ENCODE assay signal across 1 cellular context in the genomic region with DNA sequence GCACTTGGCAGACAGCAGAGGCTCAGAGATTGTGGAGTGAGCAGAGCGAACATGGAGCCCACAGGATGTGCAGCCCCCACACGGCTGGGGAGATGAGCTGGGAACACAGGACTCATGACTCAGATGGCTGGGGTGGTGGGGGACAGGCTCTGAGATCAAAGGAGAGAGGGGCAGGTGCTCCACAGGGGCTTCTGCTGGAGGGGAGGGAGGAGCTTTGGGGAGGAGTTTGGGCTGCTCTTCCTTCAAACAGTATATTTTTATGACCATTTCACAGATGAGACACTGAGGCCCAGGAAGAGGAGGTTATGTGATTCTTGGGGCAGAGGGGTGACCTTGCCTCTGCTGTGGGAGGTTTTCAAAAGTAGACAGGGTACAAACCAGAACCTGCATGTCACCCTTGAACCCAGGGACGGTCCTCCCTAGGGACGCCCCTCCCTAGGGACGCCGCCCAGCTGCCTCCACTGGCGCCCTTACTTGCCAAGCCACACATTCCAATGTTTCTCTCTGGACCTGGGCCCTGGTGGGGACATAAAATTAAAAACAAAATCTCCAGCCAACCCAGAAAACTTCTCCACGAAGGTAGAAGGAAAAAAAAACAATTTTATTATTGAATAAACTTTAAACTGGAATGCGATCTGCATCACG.
TF ChIP-seq lines count a peak whose summit lies in the region.

No MANE protein-coding gene starts in this region.

TF ChIP-seq in K562, 482 proteins besides CTCF, POLR2A, EP300 and RAD21 (continued from another document):
- TF ChIP-seq GTF2F1 (IDR thresholded peaks at IDR 0.05; ENCODE audit: low read depth, low read length) (no peak), KDM1A (IDR thresholded peaks at IDR 0.05) (peak; percentile 16 to 48; a peak in 2 of 4 replicates), SMAD4 (CRISPR knock-in tag; conservative IDR thresholded peaks at IDR 0.05) (no peak), KDM2B (CRISPR knock-in tag; IDR thresholded peaks at IDR 0.05) (no peak), ETV1 (tag; conservative IDR thresholded peaks at IDR 0.05; ENCODE audit: low read depth) (no peak), BCOR (IDR thresholded peaks at IDR 0.05) (0 out of 2 replicates have a peak, but pooled peaks have one; percentile 10), ZNF778 (CRISPR knock-in tag; IDR thresholded peaks at IDR 0.05) (no peak), RBM14 (IDR thresholded peaks at IDR 0.05; ENCODE audit: borderline replicate concordance, insufficient read depth, low read depth, low read length) (no peak), L3MBTL2 (IDR thresholded peaks at IDR 0.05) (no peak), HMG20B (CRISPR knock-in tag; IDR thresholded peaks at IDR 0.05) (no peak), ZNF263 (CRISPR knock-in tag; IDR thresholded peaks at IDR 0.05; ENCODE audit: borderline replicate concordance) (peak; percentile 84), MTF1 (CRISPR knock-in tag; IDR thresholded peaks at IDR 0.05; ENCODE audit: borderline replicate concordance) (no peak)
- TF ChIP-seq, protein P1, sequence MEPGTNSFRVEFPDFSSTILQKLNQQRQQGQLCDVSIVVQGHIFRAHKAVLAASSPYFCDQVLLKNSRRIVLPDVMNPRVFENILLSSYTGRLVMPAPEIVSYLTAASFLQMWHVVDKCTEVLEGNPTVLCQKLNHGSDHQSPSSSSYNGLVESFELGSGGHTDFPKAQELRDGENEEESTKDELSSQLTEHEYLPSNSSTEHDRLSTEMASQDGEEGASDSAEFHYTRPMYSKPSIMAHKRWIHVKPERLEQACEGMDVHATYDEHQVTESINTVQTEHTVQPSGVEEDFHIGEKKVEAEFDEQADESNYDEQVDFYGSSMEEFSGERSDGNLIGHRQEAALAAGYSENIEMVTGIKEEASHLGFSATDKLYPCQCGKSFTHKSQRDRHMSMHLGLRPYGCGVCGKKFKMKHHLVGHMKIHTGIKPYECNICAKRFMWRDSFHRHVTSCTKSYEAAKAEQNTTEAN (CRISPR knock-in tag; IDR thresholded peaks at IDR 0.05) = no peak
- TF ChIP-seq, protein P2, sequence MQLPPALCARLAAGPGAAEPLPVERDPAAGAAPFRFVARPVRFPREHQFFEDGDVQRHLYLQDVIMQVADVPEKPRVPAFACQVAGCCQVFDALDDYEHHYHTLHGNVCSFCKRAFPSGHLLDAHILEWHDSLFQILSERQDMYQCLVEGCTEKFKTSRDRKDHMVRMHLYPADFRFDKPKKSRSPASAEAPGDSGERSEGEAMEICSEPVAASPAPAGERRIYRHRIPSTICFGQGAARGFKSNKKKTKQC (CRISPR knock-in tag; IDR thresholded peaks at IDR 0.05) = no peak
